7 cellular contexts compared by ENCODE assay signal in the genomic region with DNA sequence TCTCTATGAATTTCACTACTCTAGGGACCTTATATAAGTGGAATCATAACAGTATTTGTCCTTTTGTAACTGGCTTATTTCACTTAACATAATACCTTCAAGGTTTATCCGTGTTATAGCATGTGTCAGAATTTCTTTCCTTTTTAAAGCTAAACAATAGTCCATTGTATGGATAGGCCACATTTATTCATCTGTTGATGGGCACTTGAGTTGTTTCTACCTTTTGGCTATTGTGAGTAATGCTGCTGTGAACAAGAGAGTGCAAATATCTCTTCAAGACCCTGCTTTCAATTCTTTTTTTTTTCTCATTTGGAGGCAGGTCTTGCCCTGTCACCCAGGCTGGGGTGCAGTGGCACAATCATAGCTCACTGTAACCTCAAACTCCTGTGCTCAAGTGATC.
"Had no signal": no experiment of that assay in that cellular context is flagged by ENCODE, and none has a peak within 500 bp of the region (broad histone marks: within the 10 kb centered on the region; RNA-seq: fewer than 3 reads in every experiment).

No MANE protein-coding gene starts in this region.

- H2AFZ ChIP-seq: GM23338 had no signal

- H3K4me2 ChIP-seq: GM23338 had no signal

- FAIRE-seq: H1, H54, HepG2 had no signal

- H3K4me3 ChIP-seq: GM23338 had no signal

- DNase-seq: H9, HCEC 1CT, KBM-7 had no signal
